In the genomic region with DNA sequence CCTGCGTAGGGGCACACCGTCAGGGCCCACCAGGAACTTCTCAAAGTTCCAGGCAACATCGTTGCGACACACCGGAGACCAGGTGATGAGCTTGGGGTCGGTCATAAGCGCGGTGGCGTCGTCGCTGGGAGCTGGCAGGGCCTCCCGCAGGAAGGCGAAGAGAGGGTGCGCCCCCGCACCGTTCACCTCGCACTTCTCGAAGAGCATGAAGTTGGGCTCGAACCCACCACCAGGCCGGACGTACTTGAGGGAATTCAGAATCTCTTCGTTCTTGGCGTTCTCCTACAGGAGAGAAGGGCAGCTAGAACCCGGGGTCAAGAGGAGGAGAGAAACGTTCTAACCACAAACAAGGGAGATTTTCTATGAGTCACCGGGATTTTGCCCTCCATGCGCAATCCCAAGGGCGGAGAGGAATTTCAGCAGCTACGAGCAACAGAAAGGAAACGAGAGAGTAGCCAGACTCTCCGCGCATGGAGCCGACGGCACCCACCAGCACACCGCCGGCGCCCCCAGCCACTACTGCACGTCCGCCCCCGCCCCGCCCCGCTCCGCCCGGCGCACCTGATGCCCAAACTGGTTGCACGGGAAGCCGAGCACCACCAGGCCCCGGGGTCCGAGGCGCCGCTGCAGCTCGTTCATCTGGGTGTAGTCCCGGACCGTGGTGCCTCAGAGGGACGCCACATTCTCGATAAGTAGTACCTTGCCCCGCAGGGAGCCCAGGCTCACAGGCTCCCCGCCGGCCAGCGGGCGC, we compare ENCODE assay signal across 8 cellular contexts. TPM values are rescaled to one million over a fixed set of nuclear protein-coding genes. Genes with fewer than 3 reads are reported as not detected.
DNase-seq lines count a peak whose midpoint lies in the region; ATAC-seq and TF ChIP-seq lines count a peak whose summit lies in the region.

No MANE protein-coding gene starts in this region.

- H3K4me1 ChIP-seq in BE2C (peaks cover 3% of the 10 kb centered on the region; the same call in 1 of the 2 replicates), endodermal cell (ENCODE audit: control insufficient read depth, insufficient read depth, low read length) (peaks cover 6% of the 10 kb centered on the region), mucosa of descending colon (ENCODE audit: low read depth) (peaks cover 25% of the 10 kb centered on the region)

- 10 to 12% methylated on average over 21 to 61 of the region's 61 CpGs for WGBS in endodermal cell (ENCODE audit: insufficient coverage in 1 of 2, insufficient read length in 1 of 2), 2 experiments

- H3K9ac ChIP-seq in endodermal cell (ENCODE audit: extremely low read depth, low read length, poor library complexity, severe bottlenecking): peak overlapping the region; percentile 81

- H3K4me3 Mint-ChIP-seq in endodermal cell: peak overlapping the region; percentile 94
- H3K4me3 Mint-ChIP-seq in stimulated activated naive CD8-positive, alpha-beta T cell treated with anti-CD3 and anti-CD28 coated beads, Interleukin-15, Interleukin-2, amounts not matched to agents 100 ng/mL and 50 ng/mL, for 24 hours: peak overlapping the region; percentile 97

- no peaks in the 10 kb centered on the region for H3K27me3 Mint-ChIP-seq in endodermal cell (ENCODE audit: insufficient read depth)
- no peaks in the 10 kb centered on the region for H3K27me3 Mint-ChIP-seq in stimulated activated naive CD8-positive, alpha-beta T cell treated with anti-CD3 and anti-CD28 coated beads, Interleukin-15, Interleukin-2, amounts not matched to agents 100 ng/mL and 50 ng/mL, for 24 hours

- DNase-seq in BE2C: peak; percentile 15
- peak; percentile 49 for DNase-seq in LoVo (ENCODE audit: low spot score)
- peak; percentile 59 for DNase-seq in activated CD8-positive, alpha-beta memory T cell treated with anti-CD3 and anti-CD28 coated beads, Interleukin-2, amount 50 U/mL, for 4 hours
- peak; percentile 67 for DNase-seq in endodermal cell
- DNase-seq in mucosa of descending colon: peak; percentile 62 to 78 (median 77)
- DNase-seq in NCI-H524 (lab: John Stamatoyannopoulos, UW): no peak

- H3K27me3 ChIP-seq in BE2C (no peaks in the 10 kb centered on the region), endodermal cell (ENCODE audit: control insufficient read depth, insufficient read depth, low read length, poor library complexity, severe bottlenecking) (no peaks in the 10 kb centered on the region)

- peaks cover 10% of the 10 kb centered on the region for H3K4me1 Mint-ChIP-seq in endodermal cell
- peaks cover 42% of the 10 kb centered on the region for H3K4me1 Mint-ChIP-seq in stimulated activated naive CD8-positive, alpha-beta T cell treated with anti-CD3 and anti-CD28 coated beads, Interleukin-15, Interleukin-2, amounts not matched to agents 100 ng/mL and 50 ng/mL, for 24 hours (ENCODE audit: low read depth)

- peak overlapping the region; percentile 75 for H3K4me3 ChIP-seq in BE2C (ENCODE audit: low read depth, low read length)
- H3K4me3 ChIP-seq in endodermal cell (ENCODE audit: low read length): peak overlapping the region; percentile 91
- peak overlapping the region; percentile 60 for H3K4me3 ChIP-seq in mucosa of descending colon

- H3K9me3 ChIP-seq in BE2C: no peaks in the 10 kb centered on the region
- H3K9me3 ChIP-seq in endodermal cell (ENCODE audit: control insufficient read depth, low read length): no peaks in the 10 kb centered on the region
- no peaks in the 10 kb centered on the region for H3K9me3 ChIP-seq in mucosa of descending colon

- peaks cover 21% of the 10 kb centered on the region for H3K36me3 ChIP-seq in BE2C
- peaks cover 53% of the 10 kb centered on the region for H3K36me3 ChIP-seq in endodermal cell (ENCODE audit: control insufficient read depth, insufficient read depth, low read length)
- peaks cover 5% of the 10 kb centered on the region for H3K36me3 ChIP-seq in mucosa of descending colon (ENCODE audit: low read depth)

- peak; percentile 10 for ATAC-seq in GM21381 (IDR thresholded peaks at IDR 0.05; ENCODE audit: unreplicated experiment)
- ATAC-seq in mucosa of descending colon: peak; percentile 56

- no peak for TF ChIP-seq CTCF in BE2C (IDR thresholded peaks at IDR 0.05; ENCODE audit: low read depth, low read length)
- TF ChIP-seq CTCF in endodermal cell (conservative IDR thresholded peaks at IDR 0.05): no peak
- TF ChIP-seq CTCF in mucosa of descending colon (IDR thresholded peaks at IDR 0.05): no peak

- H3K27ac Mint-ChIP-seq in endodermal cell: peak overlapping the region; percentile 96
- H3K27ac Mint-ChIP-seq in stimulated activated naive CD8-positive, alpha-beta T cell treated with anti-CD3 and anti-CD28 coated beads, Interleukin-15, Interleukin-2, amounts not matched to agents 100 ng/mL and 50 ng/mL, for 24 hours: peak overlapping the region; percentile 98

- intact Hi-C loops in mucosa of descending colon (cut with DNase I, micrococcal nuclease): no loop called here

- H3K9me3 Mint-ChIP-seq in endodermal cell: peaks cover 5% of the 10 kb centered on the region
- no peaks in the 10 kb centered on the region for H3K9me3 Mint-ChIP-seq in stimulated activated naive CD8-positive, alpha-beta T cell treated with anti-CD3 and anti-CD28 coated beads, Interleukin-15, Interleukin-2, amounts not matched to agents 100 ng/mL and 50 ng/mL, for 24 hours

- peak overlapping the region; percentile 94 for H3K27ac ChIP-seq in endodermal cell (ENCODE audit: low read depth, low read length)

- H3K36me3 Mint-ChIP-seq in endodermal cell (ENCODE audit: low read depth): peaks cover 57% of the 10 kb centered on the region
- peaks cover 60% of the 10 kb centered on the region for H3K36me3 Mint-ChIP-seq in stimulated activated naive CD8-positive, alpha-beta T cell treated with anti-CD3 and anti-CD28 coated beads, Interleukin-15, Interleukin-2, amounts not matched to agents 100 ng/mL and 50 ng/mL, for 24 hours (ENCODE audit: low read depth)

RNA-seq across cellular contexts. Expression of gene GPX1, which starts 0.5 kb away (rescaled TPM):
- polyA plus RNA-seq in BE2C (2012; ENCODE audit: insufficient read depth, insufficient read length, low read depth): 535 TPM
- 100 to 1,000 TPM; 178 to 195 TPM for total RNA-seq in endodermal cell
- polyA plus RNA-seq in endodermal cell (2013, experiment 1 of 2): 137 TPM
- polyA plus RNA-seq in endodermal cell (2013, experiment 2 of 2): 132 TPM
- 100 to 1,000 TPM; 122 to 148 (median 144) TPM for total RNA-seq in mucosa of descending colon

RNA-seq across cellular contexts. Expression of gene USP4, which starts 17.8 kb away (rescaled TPM):
- polyA plus RNA-seq in BE2C (2012; ENCODE audit: insufficient read depth, insufficient read length, low read depth): 54.6 TPM
- 10 to 100 TPM; 48.3 to 48.9 TPM for total RNA-seq in endodermal cell
- 39.3 TPM for polyA plus RNA-seq in endodermal cell (2013, experiment 1 of 2)
- polyA plus RNA-seq in endodermal cell (2013, experiment 2 of 2): 32.5 TPM
- 10 to 100 TPM; 46.4 to 60.5 (median 58.9) TPM for total RNA-seq in mucosa of descending colon

RNA-seq across cellular contexts. Expression of gene RHOA, which starts 54.1 kb away (rescaled TPM):
- 311 TPM for polyA plus RNA-seq in BE2C (2012; ENCODE audit: insufficient read depth, insufficient read length, low read depth)
- total RNA-seq in endodermal cell (100 to 1,000 TPM; 359 to 371 TPM), mucosa of descending colon (100 to 1,000 TPM; 358 to 430 (median 419) TPM)
- 416 TPM for polyA plus RNA-seq in endodermal cell (2013, experiment 1 of 2)
- 399 TPM for polyA plus RNA-seq in endodermal cell (2013, experiment 2 of 2)

RNA-seq across cellular contexts. Expression of gene TCTA, which starts 54.6 kb away (rescaled TPM):
- polyA plus RNA-seq in BE2C (2012; ENCODE audit: insufficient read depth, insufficient read length, low read depth): 26.8 TPM
- total RNA-seq in endodermal cell: 10 to 100 TPM in 1 of 2 donors, 1 to 10 TPM in 1; 6.3 to 11.2 TPM
- polyA plus RNA-seq in endodermal cell (2013, experiment 1 of 2): 8.1 TPM
- polyA plus RNA-seq in endodermal cell (2013, experiment 2 of 2): 6.9 TPM
- 10 to 100 TPM; 31.6 to 44.4 (median 43.5) TPM for total RNA-seq in mucosa of descending colon

Comparison
In these comparisons a context has a peak if more than half of its experiments do, and no peak if none do; other contexts are left out.
1. DNase-seq: peak in BE2C (single experiment), LoVo (single experiment), activated CD8-positive, alpha-beta memory T cell treated with anti-CD3 and anti-CD28 coated beads, Interleukin-2, amount 50 U/mL, for 4 hours (single experiment), endodermal cell (single experiment) and mucosa of descending colon (3 of 3); none in NCI-H524 (0 of 2).
2. Peak in every context shown above with its lines, with median percentiles within 50 percentile points of each other: H3K4me3 ChIP-seq.